Comparison of ENCODE assay signal across 9 cellular contexts in genomic region chr1:193060938-193061337, GRCh38. TPM values are rescaled to one million over a fixed set of nuclear protein-coding genes. Genes with fewer than 3 reads are reported as not detected.
DNase-seq lines count a peak whose midpoint lies in the region; ATAC-seq, FAIRE-seq and TF ChIP-seq lines count a peak whose summit lies in the region.
"Had no signal": no experiment of that assay in that cellular context is flagged by ENCODE, and none has a peak within 500 bp of the region (broad histone marks: within the 10 kb centered on the region; RNA-seq: fewer than 3 reads in every experiment).

No MANE protein-coding gene starts in this region.

- H3K4me1 Mint-ChIP-seq in naive thymus-derived CD8-positive, alpha-beta T cell, result peaks cover 31 to 74% (median 68%) of the 10 kb centered on the region in 4 donors

- intact Hi-C loops in sciatic nerve (cut with DNase I), result no loop called here

- no peak for TF ChIP-seq CTCF in bronchial epithelial cell (IDR thresholded peaks at IDR 0.05; ENCODE audit: insufficient read depth, low read length, severe bottlenecking)

- POLR2A ChIA-PET in naive thymus-derived CD8-positive, alpha-beta T cell (lab: Charles Lee), result interaction anchor here (1.0 to 1.1 kb wide), 2 partner anchors 61 to 252 kb away, joined by 3 read pairs; partner anchors contain the start of genes CDC73 and RGS2

- H3K27me3 Mint-ChIP-seq in naive thymus-derived CD8-positive, alpha-beta T cell, result no peaks in the 10 kb centered on the region

- peak overlapping the region in 8 of 10 donors; percentile 54 to 99 (median 82) for H3K27ac Mint-ChIP-seq in naive thymus-derived CD8-positive, alpha-beta T cell

- no peaks in the 10 kb centered on the region for H3K36me3 ChIP-seq in bronchial epithelial cell (ENCODE audit: control insufficient read depth, insufficient read depth, low read length)

- ATAC-seq in naive thymus-derived CD8-positive, alpha-beta T cell, result no peak
- no peak for ATAC-seq in sciatic nerve

- H3K9me3 Mint-ChIP-seq in naive thymus-derived CD8-positive, alpha-beta T cell, result no peaks in the 10 kb centered on the region

- H3K4me3 Mint-ChIP-seq in naive thymus-derived CD8-positive, alpha-beta T cell, result peak overlapping the region; percentile 92 to 100 (median 98)

- FAIRE-seq in bronchial epithelial cell (lab: Jason Lieb, UNC), result no peak
- FAIRE-seq in frontal cortex (lab: Jason Lieb, UNC), result no peak
- FAIRE-seq: A204.1 had no signal

- H3K27me3 ChIP-seq in bronchial epithelial cell (ENCODE audit: control insufficient read depth, insufficient read depth, low read length), result no peaks in the 10 kb centered on the region

- DNase-seq in DMS 273 (lab: John Stamatoyannopoulos, UW; ENCODE audit: unreplicated experiment) (peak; percentile 65), DMS 273 treated with DMSO at 0.1 percent for 48 hours (lab: John Stamatoyannopoulos, UW) (no peak), NAMALWA (ENCODE audit: low spot score) (peak; percentile 57), bronchial epithelial cell (ENCODE audit: low read depth) (no peak), frontal cortex (ENCODE audit: low spot score in 2 of 2) (no peak), sciatic nerve (ENCODE audit: low spot score) (no peak)
- peak in 1 of 10 donors; percentile 6 for DNase-seq in naive thymus-derived CD8-positive, alpha-beta T cell
- DNase-seq in activated CD4-positive, alpha-beta T cell treated with anti-CD3 and anti-CD28 coated beads, Interleukin-2, amount 50 U/mL, for 1 hour, result no peak

- peak overlapping the region; percentile 80 for H3K4me3 ChIP-seq in bronchial epithelial cell (ENCODE audit: low read depth, low read length)

- peaks cover 0 to 3% (median 2%) of the 10 kb centered on the region in 3 donors for H3K36me3 Mint-ChIP-seq in naive thymus-derived CD8-positive, alpha-beta T cell

RNA-seq across cellular contexts. Expression of gene RO60, which starts 1.5 kb away (rescaled TPM):
- total RNA-seq in bronchial epithelial cell (109 and 140 TPM in 2 replicates), frontal cortex (349 TPM), sciatic nerve (84.8 TPM)
- total RNA-seq in naive thymus-derived CD8-positive, alpha-beta T cell, result 10 to 100 TPM; 67.5 to 71.2 TPM
- polyA plus RNA-seq in naive thymus-derived CD8-positive, alpha-beta T cell, result 100 to 1,000 TPM in 2 of 3 donors, 10 to 100 TPM in 1; 89.4 to 128 (median 104) TPM

RNA-seq across cellular contexts. Expression of gene UCHL5, which starts 1.8 kb away (rescaled TPM):
- total RNA-seq in bronchial epithelial cell (26.3 and 47.0 TPM in 2 replicates), frontal cortex (41.6 TPM), sciatic nerve (34.0 TPM)
- total RNA-seq in naive thymus-derived CD8-positive, alpha-beta T cell, result 10 to 100 TPM; 33.2 to 42.1 TPM
- 10 to 100 TPM; 52.7 to 65.5 (median 63.8) TPM for polyA plus RNA-seq in naive thymus-derived CD8-positive, alpha-beta T cell

RNA-seq across cellular contexts. Expression of gene GLRX2, which starts 44.3 kb away (rescaled TPM):
- total RNA-seq in bronchial epithelial cell, result 5.0 and 10.1 TPM in 2 replicates
- 10 to 100 TPM; 14.7 to 15.9 TPM for total RNA-seq in naive thymus-derived CD8-positive, alpha-beta T cell
- 10 to 100 TPM in 1 of 3 donors, 1 to 10 TPM in 2; 7.0 to 12.8 (median 9.4) TPM for polyA plus RNA-seq in naive thymus-derived CD8-positive, alpha-beta T cell
- total RNA-seq in frontal cortex, result 15.1 TPM
- 16.0 TPM for total RNA-seq in sciatic nerve

Comparison
In these comparisons a context has a peak if more than half of its experiments do, and no peak if none do; other contexts are left out.
1. DNase-seq: peak in DMS 273 (single experiment) and NAMALWA (single experiment); none in DMS 273 treated with DMSO at 0.1 percent for 48 hours (single experiment), bronchial epithelial cell (single experiment), frontal cortex (0 of 2), sciatic nerve (single experiment) and activated CD4-positive, alpha-beta T cell treated with anti-CD3 and anti-CD28 coated beads, Interleukin-2, amount 50 U/mL, for 1 hour (single experiment).